1 cellular context compared by ENCODE assay signal in the genomic region with DNA sequence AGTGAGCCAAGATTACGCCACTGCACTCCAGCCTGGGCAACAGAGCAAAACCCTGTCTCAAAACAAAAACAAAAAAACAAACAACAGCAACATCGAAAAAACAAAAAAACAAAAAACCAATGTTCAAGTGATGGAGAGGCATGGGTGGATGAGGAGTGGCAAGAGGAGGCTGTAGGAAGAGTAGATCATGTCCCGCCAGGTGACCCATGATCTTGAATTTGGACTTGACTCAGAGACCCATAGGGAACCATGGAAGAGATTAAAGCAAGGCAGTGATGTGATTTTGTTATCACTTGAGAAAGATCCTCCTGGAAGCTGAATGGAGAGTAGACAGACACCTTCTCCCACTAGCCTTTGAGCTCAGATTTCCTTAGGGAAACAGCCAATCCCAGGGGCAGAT.
A peak's percentile ranks its signal among the peaks of the same experiment; 100 is the strongest.
TF ChIP-seq lines count a peak whose summit lies in the region.

No MANE protein-coding gene starts in this region.

TF ChIP-seq in HepG2, 621 proteins besides CTCF, POLR2A, EP300 and RAD21:
- TF ChIP-seq MTF2 (CRISPR knock-in tag; IDR thresholded peaks at IDR 0.05; ENCODE audit: borderline replicate concordance) (no peak), ZNF256 (CRISPR knock-in tag; conservative IDR thresholded peaks at IDR 0.05) (no peak), ZFP82 (CRISPR knock-in tag; IDR thresholded peaks at IDR 0.05; ENCODE audit: borderline replicate concordance) (no peak), DPF2 (CRISPR knock-in tag; IDR thresholded peaks at IDR 0.05; ENCODE audit: borderline replicate concordance, low read depth) (no peak)
- TF ChIP-seq, protein P1, sequence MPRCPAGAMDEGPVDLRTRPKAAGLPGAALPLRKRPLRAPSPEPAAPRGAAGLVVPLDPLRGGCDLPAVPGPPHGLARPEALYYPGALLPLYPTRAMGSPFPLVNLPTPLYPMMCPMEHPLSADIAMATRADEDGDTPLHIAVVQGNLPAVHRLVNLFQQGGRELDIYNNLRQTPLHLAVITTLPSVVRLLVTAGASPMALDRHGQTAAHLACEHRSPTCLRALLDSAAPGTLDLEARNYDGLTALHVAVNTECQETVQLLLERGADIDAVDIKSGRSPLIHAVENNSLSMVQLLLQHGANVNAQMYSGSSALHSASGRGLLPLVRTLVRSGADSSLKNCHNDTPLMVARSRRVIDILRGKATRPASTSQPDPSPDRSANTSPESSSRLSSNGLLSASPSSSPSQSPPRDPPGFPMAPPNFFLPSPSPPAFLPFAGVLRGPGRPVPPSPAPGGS (CRISPR knock-in tag; IDR thresholded peaks at IDR 0.05): 0 out of 2 replicates have a peak, but pooled peaks have one; percentile 5
- TF ChIP-seq, protein P2, sequence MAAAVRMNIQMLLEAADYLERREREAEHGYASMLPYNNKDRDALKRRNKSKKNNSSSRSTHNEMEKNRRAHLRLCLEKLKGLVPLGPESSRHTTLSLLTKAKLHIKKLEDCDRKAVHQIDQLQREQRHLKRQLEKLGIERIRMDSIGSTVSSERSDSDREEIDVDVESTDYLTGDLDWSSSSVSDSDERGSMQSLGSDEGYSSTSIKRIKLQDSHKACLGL (CRISPR knock-in tag; IDR thresholded peaks at IDR 0.05): no peak
